Comparison of ENCODE assay signal across 8 cellular contexts in genomic region chr14:59919582-59920377, GRCh38. TPM values are rescaled to one million over a fixed set of nuclear protein-coding genes. Genes with fewer than 3 reads are reported as not detected.
DNase-seq lines count a peak whose midpoint lies in the region; ATAC-seq and TF ChIP-seq lines count a peak whose summit lies in the region.

TSS of gene LRRC9 (plus strand) at chr14:59920144.

- TF ChIP-seq CTCF in GM13977 (IDR thresholded peaks at IDR 0.05; ENCODE audit: extremely low read depth, insufficient read depth, missing control alignments) (peak; percentile 11), fibroblast of villous mesenchyme (IDR thresholded peaks at IDR 0.05; ENCODE audit: insufficient read depth, low read depth, low read length) (no peak)

- H3K4me3 ChIP-seq in fibroblast of villous mesenchyme (ENCODE audit: low read depth, low read length) = peak within 1 kb of the TSS; percentile 36
- peak within 1 kb of the TSS; percentile 34 for H3K4me3 ChIP-seq in urinary bladder (ENCODE audit: low read depth, low read length)

- H3K27ac Mint-ChIP-seq in natural killer cell treated with Interleukin-12 subunit alpha and Interleukin-12 subunit beta and Interleukin-15 and Interleukin-18, amount 100 ng/mL, for 72 hours = no peak within 1 kb of the TSS

- H3K4me1 ChIP-seq in urinary bladder (ENCODE audit: insufficient read depth) = no peaks in the 10 kb centered on the region

- H3K27me3 Mint-ChIP-seq in natural killer cell treated with Interleukin-12 subunit alpha and Interleukin-12 subunit beta and Interleukin-15 and Interleukin-18, amount 100 ng/mL, for 72 hours = peaks cover 41 to 56% of the 10 kb centered on the region in 2 donors

- DNase-seq in GM13977 (ENCODE audit: low spot score) = no peak
- peak; percentile 64 for DNase-seq in NCI-H128 (lab: John Stamatoyannopoulos, UW; ENCODE audit: unreplicated experiment)
- peak; percentile 67 for DNase-seq in activated CD8-positive, alpha-beta memory T cell treated with anti-CD3 and anti-CD28 coated beads for 24 hours
- DNase-seq in fibroblast of villous mesenchyme (ENCODE audit: low read depth) = peak; percentile 7
- DNase-seq in natural killer cell treated with Interleukin-12 subunit alpha and Interleukin-12 subunit beta and Interleukin-15 and Interleukin-18, amount 100 ng/mL, for 72 hours (ENCODE audit: low spot score) = no peak
- DNase-seq in NCI-H1417 treated with DMSO at 0.1 percent for 48 hours (lab: John Stamatoyannopoulos, UW) = no peak

- H3K36me3 Mint-ChIP-seq in natural killer cell treated with Interleukin-12 subunit alpha and Interleukin-12 subunit beta and Interleukin-15 and Interleukin-18, amount 100 ng/mL, for 72 hours = peaks cover 5% of the 10 kb centered on the region

- no peaks in the 10 kb centered on the region for H3K9me3 Mint-ChIP-seq in natural killer cell treated with Interleukin-12 subunit alpha and Interleukin-12 subunit beta and Interleukin-15 and Interleukin-18, amount 100 ng/mL, for 72 hours

- in situ Hi-C loops in GM13977 (cut with MboI; ENCODE audit: low pct_unique_long_range_greater_than_20kb, low sequenced_read_pairs, unreplicated experiment) = no loop called here

- peak in 1 of 2 donors; percentile 27 for ATAC-seq in natural killer cell treated with Interleukin-12 subunit alpha and Interleukin-12 subunit beta and Interleukin-15 and Interleukin-18, amount 100 ng/mL, for 72 hours
- no peak for ATAC-seq in GM21717 (IDR thresholded peaks at IDR 0.05; ENCODE audit: unreplicated experiment)

- no peak within 1 kb of the TSS for H3K27ac ChIP-seq in urinary bladder (ENCODE audit: low read depth)

- peak within 1 kb of the TSS; percentile 52 for H3K4me3 Mint-ChIP-seq in natural killer cell treated with Interleukin-12 subunit alpha and Interleukin-12 subunit beta and Interleukin-15 and Interleukin-18, amount 100 ng/mL, for 72 hours

- H3K4me1 Mint-ChIP-seq in natural killer cell treated with Interleukin-12 subunit alpha and Interleukin-12 subunit beta and Interleukin-15 and Interleukin-18, amount 100 ng/mL, for 72 hours (ENCODE audit: low read depth in 2 of 2) = peaks cover 3 to 5% of the 10 kb centered on the region in 2 donors

- 6% methylated on average over 56 of the region's 56 CpGs for WGBS in urinary bladder

- no peaks in the 10 kb centered on the region for H3K36me3 ChIP-seq in urinary bladder (ENCODE audit: insufficient read depth)

RNA-seq across cellular contexts. Expression of gene LRRC9, which starts in this region (rescaled TPM):
- total RNA-seq in fibroblast of villous mesenchyme (under 0.01 TPM in 2 replicates), urinary bladder (0.21 TPM)
- not detected for total RNA-seq in natural killer cell treated with Interleukin-12 subunit alpha and Interleukin-12 subunit beta and Interleukin-15 and Interleukin-18, amount 100 ng/mL, for 72 hours
- 0.01 TPM for polyA plus RNA-seq in urinary bladder

Comparison
In these comparisons a context has a peak if more than half of its experiments do, and no peak if none do; other contexts are left out.
1. Peak in DNase-seq and H3K4me3 ChIP-seq in fibroblast of villous mesenchyme; RNA of the gene not detected or under 1 TPM.
2. DNase-seq: peak in NCI-H128 (single experiment) and activated CD8-positive, alpha-beta memory T cell treated with anti-CD3 and anti-CD28 coated beads for 24 hours (single experiment); none in GM13977 (single experiment), natural killer cell treated with Interleukin-12 subunit alpha and Interleukin-12 subunit beta and Interleukin-15 and Interleukin-18, amount 100 ng/mL, for 72 hours (single experiment) and NCI-H1417 treated with DMSO at 0.1 percent for 48 hours (single experiment).